Comparison of ENCODE assay signal across 19 cellular contexts in the genomic region with DNA sequence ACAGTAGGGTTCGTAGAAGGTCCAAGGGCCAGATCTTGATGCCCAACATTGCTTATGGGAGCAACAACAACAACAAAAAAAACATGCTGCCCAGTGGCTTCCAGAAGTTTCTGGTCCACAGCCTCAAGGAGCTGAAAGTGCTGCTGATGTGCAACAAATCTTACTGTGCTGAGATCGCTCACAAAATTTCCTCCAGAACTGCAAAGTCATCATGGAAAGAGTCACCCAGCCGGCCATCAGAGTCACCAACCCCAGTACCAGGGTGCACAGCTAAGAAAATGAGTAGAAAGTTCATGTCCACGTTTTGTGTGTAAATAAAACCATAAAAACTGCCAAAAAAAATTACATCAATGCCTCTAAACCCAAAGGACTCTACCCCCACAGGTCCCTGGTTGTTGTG. TPM values are rescaled to one million over a fixed set of nuclear protein-coding genes. Genes with fewer than 3 reads are reported as not detected.
DNase-seq lines count a peak whose midpoint lies in the region; ATAC-seq, FAIRE-seq and TF ChIP-seq lines count a peak whose summit lies in the region.
"Had no signal": no experiment of that assay in that cellular context is flagged by ENCODE, and none has a peak within 500 bp of the region (broad histone marks: within the 10 kb centered on the region; RNA-seq: fewer than 3 reads in every experiment).

No MANE protein-coding gene starts in this region.

- no peaks in the 10 kb centered on the region for H3K9me3 Mint-ChIP-seq in stimulated activated naive CD8-positive, alpha-beta T cell treated with anti-CD3 and anti-CD28 coated beads, Interleukin-15, Interleukin-2, amounts not matched to agents 100 ng/mL and 50 ng/mL, for 24 hours
- H3K9me3 Mint-ChIP-seq in stimulated activated naive CD8-positive, alpha-beta T cell treated with anti-CD3 and anti-CD28 coated beads, Interleukin-15, amount 100 ng/mL, for 72 hours: no peaks in the 10 kb centered on the region
- no peaks in the 10 kb centered on the region for H3K9me3 Mint-ChIP-seq in activated T-helper 1 cell treated with anti-CD3 and anti-CD28 coated beads, Interleukin-12 subunit alpha, Interleukin-12 subunit beta, Interleukin-2, Interleukin-4 antibody, amounts not matched to agents 30 ng/mL and 10 ng/mL and 1 ng/mL, durations not matched to agents 14 hours and 24 hours and 36 hours
- H3K9me3 Mint-ChIP-seq: CD8-positive, alpha-beta memory T cell had no signal

- no peaks in the 10 kb centered on the region for H3K9me3 ChIP-seq in esophagus muscularis mucosa
- no peaks in the 10 kb centered on the region for H3K9me3 ChIP-seq in neuron (ENCODE audit: low read length)
- H3K9me3 ChIP-seq in small intestine (ENCODE audit: control insufficient read depth, low read depth): no peaks in the 10 kb centered on the region

- peaks cover 51% of the 10 kb centered on the region for H3K4me1 Mint-ChIP-seq in stimulated activated naive CD8-positive, alpha-beta T cell treated with anti-CD3 and anti-CD28 coated beads, Interleukin-15, Interleukin-2, amounts not matched to agents 100 ng/mL and 50 ng/mL, for 24 hours (ENCODE audit: low read depth)
- H3K4me1 Mint-ChIP-seq in stimulated activated naive CD8-positive, alpha-beta T cell treated with anti-CD3 and anti-CD28 coated beads, Interleukin-15, amount 100 ng/mL, for 72 hours: peaks cover 71% of the 10 kb centered on the region
- H3K4me1 Mint-ChIP-seq in activated T-helper 1 cell treated with anti-CD3 and anti-CD28 coated beads, Interleukin-12 subunit alpha, Interleukin-12 subunit beta, Interleukin-2, Interleukin-4 antibody, amounts not matched to agents 30 ng/mL and 10 ng/mL and 1 ng/mL, durations not matched to agents 14 hours and 24 hours and 36 hours (ENCODE audit: low read depth): peaks cover 46% of the 10 kb centered on the region

- 65% methylated on average over 4 of the region's 4 CpGs for WGBS in esophagus muscularis mucosa
- 62 to 67% (median 64%) methylated on average over 4 of the region's 4 CpGs for WGBS in small intestine, 3 donors

- H3K4me1 ChIP-seq in esophagus muscularis mucosa (peaks cover 15 to 39% (median 34%) of the 10 kb centered on the region in 4 donors), neuron (ENCODE audit: insufficient read depth, low read length) (no peaks in the 10 kb centered on the region), small intestine (ENCODE audit: control insufficient read depth in 2 of 2, insufficient read depth in 1 of 2, low read depth in 1 of 2, low read length in 1 of 2) (peaks cover 0 to 2% of the 10 kb centered on the region in 2 donors)
- H3K4me1 ChIP-seq: parathyroid adenoma had no signal

- no peak overlapping the region for H3K27ac Mint-ChIP-seq in stimulated activated naive CD8-positive, alpha-beta T cell treated with anti-CD3 and anti-CD28 coated beads, Interleukin-15, Interleukin-2, amounts not matched to agents 100 ng/mL and 50 ng/mL, for 24 hours
- H3K27ac Mint-ChIP-seq in stimulated activated naive CD8-positive, alpha-beta T cell treated with anti-CD3 and anti-CD28 coated beads, Interleukin-15, amount 100 ng/mL, for 72 hours: no peak overlapping the region
- no peak overlapping the region for H3K27ac Mint-ChIP-seq in activated T-helper 1 cell treated with anti-CD3 and anti-CD28 coated beads, Interleukin-12 subunit alpha, Interleukin-12 subunit beta, Interleukin-2, Interleukin-4 antibody, amounts not matched to agents 30 ng/mL and 10 ng/mL and 1 ng/mL, durations not matched to agents 14 hours and 24 hours and 36 hours

- no peaks in the 10 kb centered on the region for H3K27me3 ChIP-seq in esophagus muscularis mucosa
- H3K27me3 ChIP-seq in neuron (ENCODE audit: insufficient read depth, low read length): peaks cover 3% of the 10 kb centered on the region
- no peaks in the 10 kb centered on the region for H3K27me3 ChIP-seq in small intestine (ENCODE audit: control insufficient read depth in 2 of 2, insufficient read depth in 2 of 2, low read length in 2 of 2)

- H3K4me3 Mint-ChIP-seq in stimulated activated naive CD8-positive, alpha-beta T cell treated with anti-CD3 and anti-CD28 coated beads, Interleukin-15, Interleukin-2, amounts not matched to agents 100 ng/mL and 50 ng/mL, for 24 hours: peak overlapping the region; percentile 18
- no peak overlapping the region for H3K4me3 Mint-ChIP-seq in stimulated activated naive CD8-positive, alpha-beta T cell treated with anti-CD3 and anti-CD28 coated beads, Interleukin-15, amount 100 ng/mL, for 72 hours
- no peak overlapping the region for H3K4me3 Mint-ChIP-seq in activated T-helper 1 cell treated with anti-CD3 and anti-CD28 coated beads, Interleukin-12 subunit alpha, Interleukin-12 subunit beta, Interleukin-2, Interleukin-4 antibody, amounts not matched to agents 30 ng/mL and 10 ng/mL and 1 ng/mL, durations not matched to agents 14 hours and 24 hours and 36 hours

- peak overlapping the region in 1 of 4 donors; percentile 60 for H3K4me3 ChIP-seq in esophagus muscularis mucosa
- peak overlapping the region; percentile 53 for H3K4me3 ChIP-seq in neuron (ENCODE audit: low read length)
- no peak overlapping the region for H3K4me3 ChIP-seq in small intestine (ENCODE audit: low read depth in 1 of 2, low read length in 2 of 2)

- peaks cover 5% of the 10 kb centered on the region for H3K36me3 Mint-ChIP-seq in stimulated activated naive CD8-positive, alpha-beta T cell treated with anti-CD3 and anti-CD28 coated beads, Interleukin-15, Interleukin-2, amounts not matched to agents 100 ng/mL and 50 ng/mL, for 24 hours (ENCODE audit: low read depth)
- H3K36me3 Mint-ChIP-seq in activated T-helper 1 cell treated with anti-CD3 and anti-CD28 coated beads, Interleukin-12 subunit alpha, Interleukin-12 subunit beta, Interleukin-2, Interleukin-4 antibody, amounts not matched to agents 30 ng/mL and 10 ng/mL and 1 ng/mL, durations not matched to agents 14 hours and 24 hours and 36 hours (ENCODE audit: low read depth): peaks cover 5% of the 10 kb centered on the region

- intact Hi-C loops in esophagus muscularis mucosa (cut with DNase I): no loop called here
- intact Hi-C loops in activated T-helper 1 cell treated with anti-CD3 and anti-CD28 coated beads, Interleukin-12 subunit alpha, Interleukin-12 subunit beta, Interleukin-2, Interleukin-4 antibody, amounts not matched to agents 30 ng/mL and 10 ng/mL and 1 ng/mL, durations not matched to agents 14 hours and 24 hours and 36 hours (cut with micrococcal nuclease): loop anchor here (5.0 kb wide), 1 partner anchor 187 kb away; no protein-coding TSS in a partner anchor

- ATAC-seq in stimulated activated naive CD8-positive, alpha-beta T cell treated with anti-CD3 and anti-CD28 coated beads, Interleukin-15, amount 100 ng/mL, for 72 hours: no peak
- no peak for ATAC-seq in GM19395 (IDR thresholded peaks at IDR 0.05; ENCODE audit: unreplicated experiment)

- H3K27ac ChIP-seq in esophagus muscularis mucosa (replicated peaks in 1 of 4): peak overlapping the region in 3 of 4 donors; percentile 77 to 88 (median 82)
- no peak overlapping the region for H3K27ac ChIP-seq in small intestine (ENCODE audit: low read depth in 1 of 2, low read length in 1 of 2)

- H3K27me3 Mint-ChIP-seq in stimulated activated naive CD8-positive, alpha-beta T cell treated with anti-CD3 and anti-CD28 coated beads, Interleukin-15, Interleukin-2, amounts not matched to agents 100 ng/mL and 50 ng/mL, for 24 hours: no peaks in the 10 kb centered on the region
- H3K27me3 Mint-ChIP-seq in stimulated activated naive CD8-positive, alpha-beta T cell treated with anti-CD3 and anti-CD28 coated beads, Interleukin-15, amount 100 ng/mL, for 72 hours: no peaks in the 10 kb centered on the region
- no peaks in the 10 kb centered on the region for H3K27me3 Mint-ChIP-seq in activated T-helper 1 cell treated with anti-CD3 and anti-CD28 coated beads, Interleukin-12 subunit alpha, Interleukin-12 subunit beta, Interleukin-2, Interleukin-4 antibody, amounts not matched to agents 30 ng/mL and 10 ng/mL and 1 ng/mL, durations not matched to agents 14 hours and 24 hours and 36 hours (ENCODE audit: insufficient read depth)
- H3K27me3 Mint-ChIP-seq: CD8-positive, alpha-beta memory T cell had no signal

- TF ChIP-seq POLR2A in esophagus muscularis mucosa (IDR thresholded peaks at IDR 0.05; ENCODE audit: low read depth): no peak

- no peak for FAIRE-seq in small intestine (lab: Jason Lieb, UNC)

- no peak overlapping the region for H2AFZ ChIP-seq in neuron (ENCODE audit: low read depth, low read length)

- DNase-seq in stimulated activated naive CD8-positive, alpha-beta T cell treated with anti-CD3 and anti-CD28 coated beads, Interleukin-15, amount 100 ng/mL, for 72 hours: no peak
- peak; percentile 50 for DNase-seq in esophagus muscularis mucosa (ENCODE audit: extremely low spot score)
- no peak for DNase-seq in ecto neural progenitor cell (ENCODE audit: low spot score)
- DNase-seq in small intestine: no peak
- DNase-seq in activated T-helper 1 cell treated with anti-CD3 and anti-CD28 coated beads, Interleukin-12 subunit alpha, Interleukin-12 subunit beta, Interleukin-2, Interleukin-4 antibody, amounts not matched to agents 30 ng/mL and 10 ng/mL and 1 ng/mL, durations not matched to agents 14 hours and 24 hours and 36 hours (ENCODE audit: low spot score): no peak
- DNase-seq: activated CD4-positive, alpha-beta T cell treated with anti-CD3 and anti-CD28 coated beads for 48 hours; activated CD8-positive, alpha-beta memory T cell treated with anti-CD3 and anti-CD28 coated beads, Interleukin-2, amount 50 U/mL, for 48 hours; activated gamma-delta T cell treated with Interleukin-2 at 50 U/mL for 16 hours; amniotic stem cell; CD8-positive, alpha-beta memory T cell; cerebellar nuclear complex; effector memory CD4-positive, alpha-beta T cell; KBM-7; NCI-H2107; stimulated activated CD4-positive, alpha-beta T cell treated with anti-CD3 and anti-CD28 coated beads, Interleukin-2, amount 100 ng/mL, for 48 hours had no signal

- no peak for TF ChIP-seq EP300 in esophagus muscularis mucosa (IDR thresholded peaks at IDR 0.05)

- TF ChIP-seq CTCF in esophagus muscularis mucosa (IDR thresholded peaks at IDR 0.05): no peak

- peaks cover 0 to 12% (median 6%) of the 10 kb centered on the region in 4 donors for H3K36me3 ChIP-seq in esophagus muscularis mucosa
- no peaks in the 10 kb centered on the region for H3K36me3 ChIP-seq in neuron (ENCODE audit: insufficient read depth, low read length)
- H3K36me3 ChIP-seq in small intestine (ENCODE audit: control insufficient read depth in 2 of 2, insufficient read depth in 2 of 2, low read length in 2 of 2): no peaks in the 10 kb centered on the region

RNA-seq across cellular contexts. Expression of a gene that starts 3.8 kb away (rescaled TPM):
- total RNA-seq in esophagus muscularis mucosa: 10 to 100 TPM; 38.6 to 95.8 (median 61.7) TPM
- 100 to 1,000 TPM in 1 of 3 donors, 10 to 100 TPM in 2; 14.3 to 150 (median 66.8) TPM for polyA plus RNA-seq in small intestine
- 12.2 and 12.3 TPM in 2 replicates for total RNA-seq in activated T-helper 1 cell treated with anti-CD3 and anti-CD28 coated beads, Interleukin-12 subunit alpha, Interleukin-12 subunit beta, Interleukin-2, Interleukin-4 antibody, amounts not matched to agents 30 ng/mL and 10 ng/mL and 1 ng/mL, durations not matched to agents 14 hours and 24 hours and 36 hours

RNA-seq across cellular contexts. Expression of a gene that starts 6.1 kb away (rescaled TPM):
- 10 to 100 TPM; 28.5 to 91.3 (median 65.9) TPM for total RNA-seq in esophagus muscularis mucosa
- polyA plus RNA-seq in small intestine: 10 to 100 TPM in 2 of 3 donors, 1 to 10 TPM in 1; 9.4 to 86.7 (median 32.1) TPM
- 61.0 and 66.7 TPM in 2 replicates for total RNA-seq in activated T-helper 1 cell treated with anti-CD3 and anti-CD28 coated beads, Interleukin-12 subunit alpha, Interleukin-12 subunit beta, Interleukin-2, Interleukin-4 antibody, amounts not matched to agents 30 ng/mL and 10 ng/mL and 1 ng/mL, durations not matched to agents 14 hours and 24 hours and 36 hours

Comparison
In these comparisons a context has a peak if more than half of its experiments do, and no peak if none do; other contexts are left out.
1. H3K27ac ChIP-seq: peak in esophagus muscularis mucosa (3 of 4); none in small intestine (0 of 2).